1 cellular context compared by ENCODE assay signal in the genomic region with DNA sequence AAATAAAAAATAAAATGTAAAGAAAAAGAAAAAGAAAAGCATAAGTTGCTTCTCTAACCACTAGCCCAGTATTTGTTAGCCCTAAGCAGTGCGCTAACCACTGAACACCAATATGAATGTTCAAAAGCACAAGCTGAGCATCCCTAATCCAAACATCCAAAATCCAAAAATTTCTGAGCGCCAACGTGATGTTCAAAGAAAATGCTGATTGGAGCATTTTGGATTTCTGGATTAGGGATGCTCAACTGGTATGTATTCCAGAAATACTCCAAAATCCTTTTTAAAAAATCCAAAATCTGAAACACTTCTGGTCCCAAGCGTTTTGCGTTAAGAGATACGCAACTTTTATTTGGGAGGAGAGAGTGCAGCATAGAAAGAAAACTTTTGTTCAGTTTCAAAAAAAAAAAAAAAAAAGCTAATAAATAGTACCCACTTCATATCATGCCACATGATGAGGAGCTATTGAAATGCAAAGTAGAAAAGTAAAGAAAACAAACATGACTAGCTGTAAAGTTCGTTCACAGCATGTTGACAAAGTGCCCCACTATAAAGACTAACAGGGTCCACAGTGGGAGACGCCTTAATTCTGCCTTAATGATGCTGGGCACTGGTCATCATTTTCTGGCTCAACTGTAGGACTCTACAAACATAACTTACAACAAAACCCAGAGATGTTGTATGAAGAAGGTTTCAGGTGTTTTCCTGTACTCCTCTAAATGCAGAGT.
A peak's percentile ranks its signal among the peaks of the same experiment; 100 is the strongest.
TF ChIP-seq lines count a peak whose summit lies in the region.

No MANE protein-coding gene starts in this region.

TF ChIP-seq in HepG2, 621 proteins besides CTCF, POLR2A, EP300 and RAD21:
- TF ChIP-seq GATA4 (IDR thresholded peaks at IDR 0.05; ENCODE audit: borderline replicate concordance, low read depth) (no peak), MAFK (conservative IDR thresholded peaks at IDR 0.05 in 1 of 2, IDR thresholded peaks at IDR 0.05 in 1 of 2; ENCODE audit: low read length in 2 of 2) (peak; percentile 67 to 69), MAFF (IDR thresholded peaks at IDR 0.05; ENCODE audit: low read depth, low read length) (peak; percentile 49), MTA3 (CRISPR knock-in tag; IDR thresholded peaks at IDR 0.05) (no peak)
